Comparison of ENCODE assay signal across 17 cellular contexts in the genomic region with DNA sequence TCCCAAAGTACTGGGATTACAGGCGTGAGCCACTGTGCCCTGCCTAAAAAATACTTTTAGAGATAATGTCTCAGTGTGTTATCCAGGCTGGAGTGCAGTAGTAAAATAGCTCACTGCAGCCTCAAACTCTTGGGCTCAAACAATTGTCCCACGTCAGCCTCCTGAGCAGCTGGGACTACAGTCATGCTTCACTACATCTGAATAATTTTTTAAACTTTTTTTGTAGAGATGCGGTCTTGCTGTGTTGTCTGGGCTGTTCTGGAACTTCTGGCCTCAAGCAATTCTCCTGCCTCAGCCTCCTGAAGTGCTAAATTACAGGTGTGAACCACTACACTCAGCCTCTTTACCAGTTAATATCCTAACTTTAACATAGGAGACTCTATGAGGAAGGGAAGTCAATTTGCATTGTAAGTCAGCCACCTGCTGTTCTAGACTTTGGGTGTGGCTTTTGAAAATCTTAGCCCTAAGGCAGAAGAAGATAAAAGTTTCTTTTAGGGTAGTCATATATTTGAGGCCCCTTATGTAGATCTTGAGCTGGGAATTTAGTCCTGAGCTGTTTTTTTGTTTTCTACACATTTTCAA.
DNase-seq lines count a peak whose midpoint lies in the region; ATAC-seq lines count a peak whose summit lies in the region.
"Had no signal": no experiment of that assay in that cellular context is flagged by ENCODE, and none has a peak within 500 bp of the region (broad histone marks: within the 10 kb centered on the region; RNA-seq: fewer than 3 reads in every experiment).

No MANE protein-coding gene starts in this region.

- peak overlapping the region; percentile 53 for H3K27ac Mint-ChIP-seq in T-helper 1 cell treated with Interleukin-12 subunit alpha and Interleukin-12 subunit beta and Interleukin-4 antibody, amounts not matched to agents 30 μg/mL and 1 μg/mL, for 36 hours
- peak overlapping the region; percentile 75 for H3K27ac Mint-ChIP-seq in memory B cell
- H3K27ac Mint-ChIP-seq: HFFc6 had no signal

- no peak overlapping the region for H3K4me3 Mint-ChIP-seq in T-helper 1 cell treated with Interleukin-12 subunit alpha and Interleukin-12 subunit beta and Interleukin-4 antibody, amounts not matched to agents 30 μg/mL and 1 μg/mL, for 36 hours
- peak overlapping the region; percentile 56 for H3K4me3 Mint-ChIP-seq in memory B cell
- H3K4me3 Mint-ChIP-seq in activated T-cell treated with anti-CD3 and anti-CD28 coated beads, Interleukin-2, amount 50 U/mL, for 4 hours: no peak overlapping the region
- H3K4me3 Mint-ChIP-seq: HFFc6 had no signal

- peaks cover 53% of the 10 kb centered on the region for H3K4me1 Mint-ChIP-seq in T-helper 1 cell treated with Interleukin-12 subunit alpha and Interleukin-12 subunit beta and Interleukin-4 antibody, amounts not matched to agents 30 μg/mL and 1 μg/mL, for 36 hours (ENCODE audit: low read depth)
- H3K4me1 Mint-ChIP-seq in memory B cell: peaks cover 15% of the 10 kb centered on the region
- H3K4me1 Mint-ChIP-seq in activated T-cell treated with anti-CD3 and anti-CD28 coated beads, Interleukin-2, amount 50 U/mL, for 4 hours (ENCODE audit: low read depth): peaks cover 51% of the 10 kb centered on the region

- H3K9me3 Mint-ChIP-seq in T-helper 1 cell treated with Interleukin-12 subunit alpha and Interleukin-12 subunit beta and Interleukin-4 antibody, amounts not matched to agents 30 μg/mL and 1 μg/mL, for 36 hours: peaks cover 25% of the 10 kb centered on the region
- H3K9me3 Mint-ChIP-seq in memory B cell: no peaks in the 10 kb centered on the region
- H3K9me3 Mint-ChIP-seq in activated T-cell treated with anti-CD3 and anti-CD28 coated beads, Interleukin-2, amount 50 U/mL, for 4 hours: no peaks in the 10 kb centered on the region

- ATAC-seq in GM19463 (IDR thresholded peaks at IDR 0.05; ENCODE audit: unreplicated experiment): peak; percentile 78
- peak; percentile 64 for ATAC-seq in HG03342 (IDR thresholded peaks at IDR 0.05; ENCODE audit: unreplicated experiment)
- peak; percentile 84 for ATAC-seq in memory B cell (ENCODE audit: low read depth)
- no peak for ATAC-seq in activated T-cell treated with anti-CD3 and anti-CD28 coated beads, Interleukin-2, amount 50 U/mL, for 4 hours
- ATAC-seq: gastrocnemius medialis; PC-3; stimulated activated naive CD8-positive, alpha-beta T cell treated with anti-CD3 and anti-CD28 coated beads, Interleukin-15, Interleukin-2, amounts not matched to agents 100 U/mL and 50 U/mL, for 24 hours had no signal

- no peaks in the 10 kb centered on the region for H3K27me3 Mint-ChIP-seq in T-helper 1 cell treated with Interleukin-12 subunit alpha and Interleukin-12 subunit beta and Interleukin-4 antibody, amounts not matched to agents 30 μg/mL and 1 μg/mL, for 36 hours (ENCODE audit: low read depth)
- no peaks in the 10 kb centered on the region for H3K27me3 Mint-ChIP-seq in memory B cell
- no peaks in the 10 kb centered on the region for H3K27me3 Mint-ChIP-seq in activated T-cell treated with anti-CD3 and anti-CD28 coated beads, Interleukin-2, amount 50 U/mL, for 4 hours (ENCODE audit: low read depth)

- peaks cover 14% of the 10 kb centered on the region for H3K36me3 Mint-ChIP-seq in T-helper 1 cell treated with Interleukin-12 subunit alpha and Interleukin-12 subunit beta and Interleukin-4 antibody, amounts not matched to agents 30 μg/mL and 1 μg/mL, for 36 hours (ENCODE audit: low read depth)
- no peaks in the 10 kb centered on the region for H3K36me3 Mint-ChIP-seq in memory B cell
- no peaks in the 10 kb centered on the region for H3K36me3 Mint-ChIP-seq in activated T-cell treated with anti-CD3 and anti-CD28 coated beads, Interleukin-2, amount 50 U/mL, for 4 hours (ENCODE audit: insufficient read depth)

- no peak for DNase-seq in T-helper 1 cell
- no peak for DNase-seq in memory B cell (ENCODE audit: low spot score in 2 of 2)
- DNase-seq in activated T-cell treated with anti-CD3 and anti-CD28 coated beads, Interleukin-2, amount 50 U/mL, for 4 hours: no peak
- no peak for DNase-seq in D341Med (ENCODE audit: low spot score)
- no peak for DNase-seq in NCI-H2227 treated with DMSO at 0.1 percent for 48 hours (lab: John Stamatoyannopoulos, UW)
- DNase-seq: amygdala; gastrocnemius medialis; HFFc6; IMR-90; NCI-H1436; NCI-H510A; PC-3; SK-N-SH; stimulated activated naive CD8-positive, alpha-beta T cell treated with anti-CD3 and anti-CD28 coated beads, Interleukin-15, Interleukin-2, amounts not matched to agents 100 U/mL and 50 U/mL, for 24 hours had no signal

Comparison
In these comparisons a context has a peak if more than half of its experiments do, and no peak if none do; other contexts are left out.
1. ATAC-seq: peak in GM19463 (single experiment), HG03342 (single experiment) and memory B cell (single experiment); none in activated T-cell treated with anti-CD3 and anti-CD28 coated beads, Interleukin-2, amount 50 U/mL, for 4 hours (0 of 2).